Comparison of ENCODE assay signal across 10 cellular contexts in the genomic region with DNA sequence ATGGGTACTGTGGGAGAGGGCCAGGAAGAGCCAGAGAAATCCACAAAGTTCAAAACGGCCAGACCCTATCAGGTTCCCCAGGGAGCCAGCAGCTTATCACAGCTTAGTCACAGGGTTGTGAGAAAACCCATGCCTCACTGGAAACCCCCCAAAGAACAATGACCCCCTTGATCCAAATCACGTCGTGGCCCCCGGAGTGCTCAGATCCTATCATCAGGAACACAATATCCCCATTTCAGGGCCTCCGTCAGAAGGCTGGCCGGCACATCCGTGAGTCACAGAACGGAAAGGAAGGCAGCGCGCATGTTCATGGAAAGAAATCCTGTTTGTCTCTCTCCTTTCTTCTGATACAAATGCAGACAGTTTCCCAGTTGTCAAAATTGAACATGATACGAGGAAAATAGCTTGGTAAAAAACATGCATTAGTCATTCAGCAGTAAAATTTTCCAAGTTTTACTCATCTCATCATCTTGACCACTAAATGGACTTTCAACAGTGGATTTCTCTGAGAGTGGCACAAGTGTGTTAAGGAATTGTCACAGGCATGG.
DNase-seq lines count a peak whose midpoint lies in the region; ATAC-seq and TF ChIP-seq lines count a peak whose summit lies in the region.
"Had no signal": no experiment of that assay in that cellular context is flagged by ENCODE, and none has a peak within 500 bp of the region (broad histone marks: within the 10 kb centered on the region; RNA-seq: fewer than 3 reads in every experiment).

No MANE protein-coding gene starts in this region.

- CTCF ChIA-PET in activated CD8-positive, alpha-beta T cell treated with anti-CD3 and anti-CD28 coated beads, Interleukin-2, amount 10 ng/mL, durations not matched to agents 7 days and 5 days (lab: Charles Lee) = no interaction called here

- WGBS in heart right ventricle, 2 donors = 30% methylated on average over 11 of the region's 11 CpGs

- DNase-seq in EH (ENCODE audit: low read depth) = peak; percentile 97
- peak; percentile 95 for DNase-seq in amniotic epithelial cell (ENCODE audit: low read depth)
- peak; percentile 45 to 59 for DNase-seq in heart right ventricle
- DNase-seq in sciatic nerve (ENCODE audit: low spot score) = peak; percentile 79
- no peak for DNase-seq in activated CD4-positive, CD25-positive, alpha-beta regulatory T cell (lab: John Stamatoyannopoulos, UW)
- no peak for DNase-seq in activated CD8-positive, alpha-beta T cell treated with anti-CD3 and anti-CD28 coated beads, Interleukin-2, amount 10 ng/mL, durations not matched to agents 7 days and 5 days
- no peak for DNase-seq in stimulated activated CD4-positive, alpha-beta T cell treated with anti-CD3 and anti-CD28 coated beads, Interleukin-4, amount 100 ng/mL, for 24 hours

- H3K27me3 Mint-ChIP-seq in activated CD8-positive, alpha-beta T cell treated with anti-CD3 and anti-CD28 coated beads, Interleukin-2, amount 10 ng/mL, durations not matched to agents 7 days and 5 days (ENCODE audit: low read depth) = peaks cover 21% of the 10 kb centered on the region

- H3K4me3 Mint-ChIP-seq in activated CD8-positive, alpha-beta T cell treated with anti-CD3 and anti-CD28 coated beads, Interleukin-2, amount 10 ng/mL, durations not matched to agents 7 days and 5 days = no peak overlapping the region

- H3K27ac Mint-ChIP-seq in activated CD8-positive, alpha-beta T cell treated with anti-CD3 and anti-CD28 coated beads, Interleukin-2, amount 10 ng/mL, durations not matched to agents 7 days and 5 days = no peak overlapping the region

- H3K9me3 Mint-ChIP-seq in activated CD8-positive, alpha-beta T cell treated with anti-CD3 and anti-CD28 coated beads, Interleukin-2, amount 10 ng/mL, durations not matched to agents 7 days and 5 days (ENCODE audit: insufficient read depth) = no peaks in the 10 kb centered on the region

- ATAC-seq in heart right ventricle (peak; percentile 54 to 90 (median 84)), sciatic nerve (peak; percentile 92), HG03457 (IDR thresholded peaks at IDR 0.05; ENCODE audit: unreplicated experiment) (no peak)
- no peak for ATAC-seq in activated CD8-positive, alpha-beta T cell treated with anti-CD3 and anti-CD28 coated beads, Interleukin-2, amount 10 ng/mL, durations not matched to agents 7 days and 5 days

- no peaks in the 10 kb centered on the region for H3K36me3 ChIP-seq in heart right ventricle
- H3K36me3 ChIP-seq: adrenal gland had no signal

- H3K36me3 Mint-ChIP-seq in activated CD8-positive, alpha-beta T cell treated with anti-CD3 and anti-CD28 coated beads, Interleukin-2, amount 10 ng/mL, durations not matched to agents 7 days and 5 days (ENCODE audit: low read depth) = no peaks in the 10 kb centered on the region

- intact Hi-C loops in heart right ventricle (cut with DNase I) = no loop called here
- intact Hi-C loops in sciatic nerve (cut with DNase I) = no loop called here

- no peaks in the 10 kb centered on the region for H3K4me1 Mint-ChIP-seq in activated CD8-positive, alpha-beta T cell treated with anti-CD3 and anti-CD28 coated beads, Interleukin-2, amount 10 ng/mL, durations not matched to agents 7 days and 5 days (ENCODE audit: low read depth)

- POLR2A ChIA-PET in activated CD8-positive, alpha-beta T cell treated with anti-CD3 and anti-CD28 coated beads, Interleukin-2, amount 10 ng/mL, durations not matched to agents 7 days and 5 days (lab: Charles Lee) = no interaction called here

- H3K9me3 ChIP-seq in heart right ventricle = peaks cover 0 to 8% (median 0%) of the 10 kb centered on the region in 11 donors
- H3K9me3 ChIP-seq: adrenal gland had no signal

- no peak for TF ChIP-seq CTCF in heart right ventricle (IDR thresholded peaks at IDR 0.05)

- peaks cover 0 to 8% (median 0%) of the 10 kb centered on the region in 7 donors for H3K27me3 ChIP-seq in heart right ventricle
- H3K27me3 ChIP-seq: adrenal gland had no signal

- peak overlapping the region; percentile 28 to 81 (median 62) for H3K27ac ChIP-seq in heart right ventricle
- H3K27ac ChIP-seq: parathyroid adenoma had no signal

- peaks cover 0 to 27% (median 12%) of the 10 kb centered on the region in 9 donors for H3K4me1 ChIP-seq in heart right ventricle
- H3K4me1 ChIP-seq: adrenal gland, parathyroid adenoma had no signal

- H3K4me3 ChIP-seq in heart right ventricle = no peak overlapping the region
- H3K4me3 ChIP-seq: adrenal gland had no signal

Comparison
In these comparisons a context has a peak if more than half of its experiments do, and no peak if none do; other contexts are left out.
1. DNase-seq: peak in EH (single experiment), amniotic epithelial cell (single experiment), heart right ventricle (2 of 2) and sciatic nerve (single experiment); none in activated CD4-positive, CD25-positive, alpha-beta regulatory T cell (0 of 4), activated CD8-positive, alpha-beta T cell treated with anti-CD3 and anti-CD28 coated beads, Interleukin-2, amount 10 ng/mL, durations not matched to agents 7 days and 5 days (single experiment) and stimulated activated CD4-positive, alpha-beta T cell treated with anti-CD3 and anti-CD28 coated beads, Interleukin-4, amount 100 ng/mL, for 24 hours (single experiment).
2. ATAC-seq: peak in heart right ventricle (8 of 8) and sciatic nerve (single experiment); none in HG03457 (single experiment) and activated CD8-positive, alpha-beta T cell treated with anti-CD3 and anti-CD28 coated beads, Interleukin-2, amount 10 ng/mL, durations not matched to agents 7 days and 5 days (single experiment).